In the genomic region with DNA sequence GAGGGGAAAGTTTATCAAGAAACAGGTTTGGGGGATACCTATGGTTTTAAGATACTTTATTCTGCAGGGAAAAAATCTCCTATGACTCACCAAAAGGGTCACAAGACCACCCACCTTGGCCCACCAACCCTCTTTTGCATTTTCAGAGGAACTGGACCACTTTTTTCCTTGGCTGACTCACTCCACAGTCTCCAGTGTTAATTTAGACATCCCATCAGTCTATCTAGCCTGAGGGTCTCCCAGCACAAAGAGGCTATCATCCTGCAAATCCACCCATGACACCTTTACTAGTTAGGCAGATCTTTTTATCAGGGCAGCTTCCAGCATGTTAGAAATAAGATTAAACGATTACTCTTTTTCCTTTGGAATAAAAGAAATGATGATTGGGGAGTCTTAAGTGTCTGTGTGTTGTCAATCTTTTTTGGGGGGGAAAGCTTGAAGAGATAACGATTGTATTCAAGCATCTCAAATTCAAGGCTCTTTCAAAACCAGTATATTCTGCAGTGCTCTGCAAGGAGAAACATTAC, we compare ENCODE assay signal across 19 cellular contexts.
A peak's percentile ranks its signal among the peaks of the same experiment; 100 is the strongest.
DNase-seq lines count a peak whose midpoint lies in the region; ATAC-seq, FAIRE-seq and TF ChIP-seq lines count a peak whose summit lies in the region.
"Had no signal": no experiment of that assay in that cellular context is flagged by ENCODE, and none has a peak within 500 bp of the region (broad histone marks: within the 10 kb centered on the region; RNA-seq: fewer than 3 reads in every experiment).

No MANE protein-coding gene starts in this region.

- no peak for TF ChIP-seq CTCF in A549 (IDR thresholded peaks at IDR 0.05)

- H3K27ac ChIP-seq in A549 (no peak overlapping the region), HUES48 (ENCODE audit: low read depth, low read length) (peak overlapping the region; percentile 79), mesendoderm (ENCODE audit: low read depth, low read length) (peak overlapping the region; percentile 35)
- H3K27ac ChIP-seq: BLaER1 treated with 17β-estradiol and CSF1 and Interleukin-3, amounts not matched to agents 10 nM and 100 nM; GM23248 had no signal

- intact Hi-C loops in dendritic cell treated with granulocyte-macrophage colony-stimulating factor and Interleukin-4, amounts not matched to agents 40 ng/mL and 50 ng/mL, for 4 days (cut with micrococcal nuclease): no loop called here

- H3K9me3 Mint-ChIP-seq in dendritic cell treated with granulocyte-macrophage colony-stimulating factor and Interleukin-4, amounts not matched to agents 40 ng/mL and 50 ng/mL, for 4 days: peaks cover 10% of the 10 kb centered on the region
- H3K9me3 Mint-ChIP-seq: CD8-positive, alpha-beta T cell had no signal

- no peak overlapping the region for H3K56ac ChIP-seq in mesendoderm (ENCODE audit: low read length)

- H3K36me3 Mint-ChIP-seq in dendritic cell treated with granulocyte-macrophage colony-stimulating factor and Interleukin-4, amounts not matched to agents 40 ng/mL and 50 ng/mL, for 4 days (ENCODE audit: low read depth): no peaks in the 10 kb centered on the region
- H3K36me3 Mint-ChIP-seq: CD8-positive, alpha-beta T cell had no signal

- H3K4me2 ChIP-seq in A549: no peak overlapping the region
- H3K4me2 ChIP-seq in mesendoderm (ENCODE audit: low read length): no peak overlapping the region

- H3K4me3 ChIP-seq in A549 (no peak overlapping the region), HUES48 (ENCODE audit: low read depth, low read length) (peak overlapping the region; percentile 34), mesendoderm (ENCODE audit: low read length) (no peak overlapping the region)
- H3K4me3 ChIP-seq: BLaER1 treated with 17β-estradiol and CSF1 and Interleukin-3, amounts not matched to agents 10 nM and 100 nM; GM12878; GM23248; HAP-1; K562 had no signal

- FAIRE-seq in A549 (lab: Jason Lieb, UNC): no peak
- FAIRE-seq: GM12878, GM19239, K562 had no signal

- H3K27me3 Mint-ChIP-seq in dendritic cell treated with granulocyte-macrophage colony-stimulating factor and Interleukin-4, amounts not matched to agents 40 ng/mL and 50 ng/mL, for 4 days: peaks cover 3% of the 10 kb centered on the region

- no peak overlapping the region for H2BK120ac ChIP-seq in mesendoderm (ENCODE audit: low read depth, low read length)

- no peak overlapping the region for H3K4ac ChIP-seq in mesendoderm (ENCODE audit: low read depth, low read length)

- POLR2A ChIA-PET in A549 (lab: Yijun Ruan, JAX): no interaction called here

- no peaks in the 10 kb centered on the region for H3K9me3 ChIP-seq in A549
- no peaks in the 10 kb centered on the region for H3K9me3 ChIP-seq in HUES48 (ENCODE audit: control insufficient read depth, insufficient read depth, low read length)
- H3K9me3 ChIP-seq: HAP-1 had no signal

- TF ChIP-seq POLR2A in A549 (IDR thresholded peaks at IDR 0.05; ENCODE audit: low read length): no peak

- no peak overlapping the region for H2BK5ac ChIP-seq in mesendoderm (ENCODE audit: low read length)

- H4K5ac ChIP-seq in mesendoderm (ENCODE audit: low read length): no peak overlapping the region

- no peaks in the 10 kb centered on the region for H3K79me2 ChIP-seq in mesendoderm (ENCODE audit: control insufficient read depth, insufficient read depth, low read length)

- no peak overlapping the region for H3K23ac ChIP-seq in mesendoderm (ENCODE audit: low read length)

- no peak overlapping the region for H4K8ac ChIP-seq in mesendoderm (ENCODE audit: low read depth, low read length)

- no peak overlapping the region for H3K9ac ChIP-seq in HUES48 (ENCODE audit: low read depth, low read length)
- no peak overlapping the region for H3K9ac ChIP-seq in mesendoderm (ENCODE audit: low read length)
- H3K9ac ChIP-seq: BLaER1 treated with 17β-estradiol and CSF1 and Interleukin-3, amounts not matched to agents 10 nM and 100 nM; GM23248 had no signal

- no peak for TF ChIP-seq RAD21 in A549 (conservative IDR thresholded peaks at IDR 0.05 in 1 of 2, IDR thresholded peaks at IDR 0.05 in 1 of 2)

- H2BK15ac ChIP-seq in mesendoderm (replicated peaks; ENCODE audit: low read depth): no peak overlapping the region

- no peak for DNase-seq in A549 (ENCODE audit: low read depth in 1 of 2, low spot score in 1 of 2)
- peak; percentile 77 for DNase-seq in mesendoderm
- DNase-seq in KG1 (lab: John Stamatoyannopoulos, UW): no peak
- DNase-seq in H4 (ENCODE audit: low spot score): no peak
- DNase-seq in T1000 (lab: John Stamatoyannopoulos, UW): no peak
- DNase-seq: 8988T; Calu3; CD8-positive, alpha-beta T cell; DMS79 treated with DMSO at 0.1 percent for 48 hours; GM23248; IMR-90 had no signal

- peak overlapping the region; percentile 54 for H3K27ac Mint-ChIP-seq in dendritic cell treated with granulocyte-macrophage colony-stimulating factor and Interleukin-4, amounts not matched to agents 40 ng/mL and 50 ng/mL, for 4 days
- H3K27ac Mint-ChIP-seq: B cell; CD8-positive, alpha-beta T cell had no signal

- H3K79me1 ChIP-seq in mesendoderm (ENCODE audit: low read length): no peaks in the 10 kb centered on the region

- H3K27me3 ChIP-seq in HUES48 (ENCODE audit: control insufficient read depth, insufficient read depth, low read length): no peaks in the 10 kb centered on the region
- no peaks in the 10 kb centered on the region for H3K27me3 ChIP-seq in mesendoderm (ENCODE audit: insufficient read depth, low read length, poor library complexity)
- H3K27me3 ChIP-seq: BLaER1 treated with 17β-estradiol and CSF1 and Interleukin-3, amounts not matched to agents 10 nM and 100 nM had no signal

- no peak overlapping the region for H2AK5ac ChIP-seq in mesendoderm (ENCODE audit: low read length)

- CTCF ChIA-PET in A549 (lab: Yijun Ruan, JAX): interaction anchor here (0.9 to 2.0 kb wide), 4 partner anchors 9 to 73 kb away, joined by 3 to 6 read pairs (median 4); no protein-coding TSS in a partner anchor

- H3K4me1 Mint-ChIP-seq in dendritic cell treated with granulocyte-macrophage colony-stimulating factor and Interleukin-4, amounts not matched to agents 40 ng/mL and 50 ng/mL, for 4 days (ENCODE audit: low read depth): peaks cover 35% of the 10 kb centered on the region
- H3K4me1 Mint-ChIP-seq: B cell had no signal

- 1% methylated on average over 2 of the region's 2 CpGs for WGBS in A549 (ENCODE audit: missing lambda C conversion rate)
- WGBS in mesendoderm (ENCODE audit: extremely low coverage, insufficient coverage, low lambda C conversion rate): no CpG with 5 or more reads among the region's 2 CpGs

- H3K18ac ChIP-seq in mesendoderm (ENCODE audit: low read length): peak overlapping the region; percentile 63

- TF ChIP-seq EP300 in A549 (IDR thresholded peaks at IDR 0.05): no peak

- H3K4me3 Mint-ChIP-seq in dendritic cell treated with granulocyte-macrophage colony-stimulating factor and Interleukin-4, amounts not matched to agents 40 ng/mL and 50 ng/mL, for 4 days: no peak overlapping the region
- H3K4me3 Mint-ChIP-seq: B cell; CD8-positive, alpha-beta T cell had no signal

- H3K4me1 ChIP-seq in A549 (no peaks in the 10 kb centered on the region), HUES48 (ENCODE audit: control insufficient read depth, insufficient read depth, low read length) (peaks cover 27% of the 10 kb centered on the region), mesendoderm (ENCODE audit: control insufficient read depth, low read depth, low read length) (peaks cover 23% of the 10 kb centered on the region)
- H3K4me1 ChIP-seq: HAP-1 had no signal

- no peak for ATAC-seq in A549
- ATAC-seq: CD8-positive, alpha-beta T cell; GM12878; K562 had no signal

- H3K36me3 ChIP-seq in HUES48 (ENCODE audit: control insufficient read depth, insufficient read depth, low read length) (no peaks in the 10 kb centered on the region), mesendoderm (ENCODE audit: control insufficient read depth, insufficient read depth, low read length) (no peaks in the 10 kb centered on the region)
- H3K36me3 ChIP-seq: BLaER1 treated with 17β-estradiol and CSF1 and Interleukin-3, amounts not matched to agents 10 nM and 100 nM; HAP-1 had no signal

TF ChIP-seq in A549, 52 proteins besides CTCF, POLR2A, EP300 and RAD21:
- 0 out of 2 replicates have a peak, but pooled peaks have one; percentile 64 for TF ChIP-seq RNF2 (IDR thresholded peaks at IDR 0.05; ENCODE audit: borderline replicate concordance, low read depth)
- no peak for TF ChIP-seq ZSCAN20 (CRISPR knock-in tag; IDR thresholded peaks at IDR 0.05)

Comparison
In these comparisons a context has a peak if more than half of its experiments do, and no peak if none do; other contexts are left out.
1. H3K27ac ChIP-seq: peak in HUES48 (single experiment) and mesendoderm (single experiment); none in A549 (0 of 2).